Comparison of ENCODE assay signal across 1 cellular context in genomic region chr11:118914178-118914918, GRCh38.
TF ChIP-seq lines count a peak whose summit lies in the region.

No MANE protein-coding gene starts in this region.

TF ChIP-seq in H1, 55 proteins besides CTCF, POLR2A, EP300 and RAD21:
- TF ChIP-seq JUN (IDR thresholded peaks at IDR 0.05; ENCODE audit: low read depth, low read length) (no peak), BCL11A (IDR thresholded peaks at IDR 0.05; ENCODE audit: low read depth in 2 of 2, low read length in 2 of 2) (no peak), TAF1 (IDR thresholded peaks at IDR 0.05; ENCODE audit: low read depth, low read length) (no peak), MAX (IDR thresholded peaks at IDR 0.05) (no peak), CEBPB (IDR thresholded peaks at IDR 0.05; ENCODE audit: low read depth, low read length) (no peak), KDM1A (IDR thresholded peaks at IDR 0.05; ENCODE audit: borderline replicate concordance, low read length) (no peak), GABPA (IDR thresholded peaks at IDR 0.05; ENCODE audit: borderline replicate concordance, insufficient read depth, low read length) (no peak), BACH1 (IDR thresholded peaks at IDR 0.05; ENCODE audit: low read length) (no peak)
